ENCODE assay signal across 7 cellular contexts in genomic region chr17:17206913-17207368, GRCh38. TPM values are rescaled to one million over a fixed set of nuclear protein-coding genes. Genes with fewer than 3 reads are reported as not detected.
DNase-seq lines count a peak whose midpoint lies in the region; ATAC-seq, FAIRE-seq and TF ChIP-seq lines count a peak whose summit lies in the region.

No MANE protein-coding gene starts in this region.

- H3K27me3 ChIP-seq in keratinocyte (ENCODE audit: control insufficient read depth, extremely low read depth, insufficient read depth, low read length) (no peaks in the 10 kb centered on the region), suprapubic skin (no peaks in the 10 kb centered on the region)

- CTCF ChIA-PET in activated CD8-positive, alpha-beta T cell treated with anti-CD3 and anti-CD28 coated beads for 36 hours (lab: Charles Lee): interaction anchor here (1.1 kb wide), 1 partner anchor 65 kb away, joined by 4 read pairs; no protein-coding TSS in a partner anchor

- no peaks in the 10 kb centered on the region for H3K9me3 ChIP-seq in keratinocyte (ENCODE audit: control insufficient read depth, low read depth, low read length)
- no peaks in the 10 kb centered on the region for H3K9me3 ChIP-seq in suprapubic skin

- intact Hi-C loops in activated CD8-positive, alpha-beta T cell treated with anti-CD3 and anti-CD28 coated beads for 36 hours (cut with micrococcal nuclease): no loop called here

- H3K27ac ChIP-seq in keratinocyte (ENCODE audit: control insufficient read depth, insufficient read depth, low read length) (peak overlapping the region; percentile 43), suprapubic skin (peak overlapping the region; percentile 95)

- FAIRE-seq in keratinocyte (lab: Jason Lieb, UNC): no peak

- DNase-seq in HuH-7.5 (ENCODE audit: low spot score) (peak; percentile 23), keratinocyte (ENCODE audit: low read depth, low spot score) (no peak), suprapubic skin (ENCODE audit: low spot score in 2 of 2) (no peak), Ammon's horn (ENCODE audit: low spot score) (no peak)
- DNase-seq in activated CD8-positive, alpha-beta T cell treated with anti-CD3 and anti-CD28 coated beads for 36 hours: no peak
- no peak for DNase-seq in effector CD4-positive, alpha-beta T cell

- peak overlapping the region; percentile 54 for H2AFZ ChIP-seq in keratinocyte (ENCODE audit: control insufficient read depth, low read length)

- peak overlapping the region; percentile 85 for H3K9ac ChIP-seq in keratinocyte (ENCODE audit: control insufficient read depth, extremely low read depth, insufficient read depth, low read length)

- POLR2A ChIA-PET in activated CD8-positive, alpha-beta T cell treated with anti-CD3 and anti-CD28 coated beads for 36 hours (lab: Charles Lee): interaction anchor here (0.9 to 3.2 kb wide), 6 partner anchors 10 to 99 kb away, joined by 3 to 11 read pairs (median 3); partner anchors contain the start of gene FLCN

- H3K4me3 Mint-ChIP-seq in activated CD8-positive, alpha-beta T cell treated with anti-CD3 and anti-CD28 coated beads for 36 hours: peak overlapping the region; percentile 54

- peak overlapping the region; percentile 91 for H3K4me2 ChIP-seq in keratinocyte (ENCODE audit: control insufficient read depth, extremely low read depth, insufficient read depth, low read depth, low read length)

- peaks cover 26% of the 10 kb centered on the region for H3K4me1 Mint-ChIP-seq in activated CD8-positive, alpha-beta T cell treated with anti-CD3 and anti-CD28 coated beads for 36 hours (ENCODE audit: low read depth)

- no peaks in the 10 kb centered on the region for H3K79me2 ChIP-seq in keratinocyte (ENCODE audit: control insufficient read depth, insufficient read depth, low read length)

- dilution Hi-C loops in keratinocyte (cut with MboI; ENCODE audit: extremely low pct_ligation_motif_present, low sequenced_read_pairs): no loop called here

- no peak for TF ChIP-seq EP300 in suprapubic skin (IDR thresholded peaks at IDR 0.05)

- H4K20me1 ChIP-seq in keratinocyte (ENCODE audit: control insufficient read depth, extremely low read depth, insufficient read depth, low read length): no peaks in the 10 kb centered on the region

- ATAC-seq in activated CD8-positive, alpha-beta T cell treated with anti-CD3 and anti-CD28 coated beads for 36 hours: no peak
- no peak for ATAC-seq in HG02759 (IDR thresholded peaks at IDR 0.05; ENCODE audit: unreplicated experiment)

- H3K9me3 Mint-ChIP-seq in activated CD8-positive, alpha-beta T cell treated with anti-CD3 and anti-CD28 coated beads for 36 hours: no peaks in the 10 kb centered on the region

- WGBS in suprapubic skin: 19% methylated on average over 16 of the region's 16 CpGs

- peaks cover 16% of the 10 kb centered on the region for H3K4me1 ChIP-seq in keratinocyte (ENCODE audit: control insufficient read depth, extremely low read depth, insufficient read depth, low read length)
- H3K4me1 ChIP-seq in suprapubic skin: peaks cover 43% of the 10 kb centered on the region

- H3K36me3 ChIP-seq in keratinocyte (ENCODE audit: control insufficient read depth in 2 of 2, extremely low read depth in 1 of 2, insufficient read depth in 2 of 2, low read length in 2 of 2) (peaks cover 7 to 9% of the 10 kb centered on the region in 2 experiments), suprapubic skin (peaks cover 14% of the 10 kb centered on the region)

- no peaks in the 10 kb centered on the region for H3K27me3 Mint-ChIP-seq in activated CD8-positive, alpha-beta T cell treated with anti-CD3 and anti-CD28 coated beads for 36 hours

- H3K9me1 ChIP-seq in keratinocyte (ENCODE audit: control insufficient read depth, extremely low read depth, insufficient read depth, low read length): no peaks in the 10 kb centered on the region

- H3K36me3 Mint-ChIP-seq in activated CD8-positive, alpha-beta T cell treated with anti-CD3 and anti-CD28 coated beads for 36 hours (ENCODE audit: low read depth): peaks cover 16% of the 10 kb centered on the region

- H3K4me3 ChIP-seq in keratinocyte (ENCODE audit: control insufficient read depth in 2 of 3, extremely low read depth in 1 of 3, insufficient read depth in 2 of 3, low read depth in 1 of 3, low read length in 3 of 3) (no peak overlapping the region), suprapubic skin (peak overlapping the region; percentile 70)

- TF ChIP-seq POLR2A in suprapubic skin (IDR thresholded peaks at IDR 0.05): no peak

- no peak for TF ChIP-seq CTCF in activated CD8-positive, alpha-beta T cell treated with anti-CD3 and anti-CD28 coated beads for 36 hours (IDR thresholded peaks at IDR 0.05)
- no peak for TF ChIP-seq CTCF in keratinocyte (optimal IDR thresholded peaks at IDR 0.05 in 1 of 3, IDR thresholded peaks at IDR 0.05 in 1 of 3, conservative IDR thresholded peaks at IDR 0.05 in 1 of 3; ENCODE audit: extremely low read depth in 1 of 3, insufficient read depth in 2 of 3, low read length in 3 of 3)
- no peak for TF ChIP-seq CTCF in suprapubic skin (IDR thresholded peaks at IDR 0.05)

- peak overlapping the region; percentile 52 for H3K27ac Mint-ChIP-seq in activated CD8-positive, alpha-beta T cell treated with anti-CD3 and anti-CD28 coated beads for 36 hours

RNA-seq across cellular contexts. Expression of gene PLD6, which starts 0.8 kb away (rescaled TPM):
- total RNA-seq in activated CD8-positive, alpha-beta T cell treated with anti-CD3 and anti-CD28 coated beads for 36 hours: 1 to 10 TPM; 6.1 to 6.2 TPM
- polyA plus RNA-seq in keratinocyte: 0.99 to 1.6 TPM (median 1.2 TPM) in 3 replicates
- 0.27 TPM for polyA plus RNA-seq in keratinocyte (2011; ENCODE audit: low read depth)
- polyA plus RNA-seq in keratinocyte (2011; cell fraction: cytosol; rRNA removed): 0.98 and 1.1 TPM in 2 replicates
- polyA plus RNA-seq in keratinocyte (2011; cell fraction: nucleus; rRNA removed): 1.5 and 1.7 TPM in 2 replicates
- polyA plus RNA-seq in keratinocyte (2012; ENCODE audit: low replicate concordance): 1.2 and 2.7 TPM in 2 replicates
- polyA minus RNA-seq in keratinocyte: 0.59 to 1.6 TPM (median 0.82 TPM) in 3 replicates
- polyA minus RNA-seq in keratinocyte (2011; cell fraction: cytosol; rRNA and poly(A)+ RNA removed): 0.77 TPM
- polyA minus RNA-seq in keratinocyte (2011; cell fraction: nucleus; rRNA and poly(A)+ RNA removed): 0.70 and 0.74 TPM in 2 replicates
- 1 to 10 TPM; 3.3 to 9.1 (median 5.2) TPM for total RNA-seq in suprapubic skin

RNA-seq across cellular contexts. Expression of gene FLCN, which starts 30.0 kb away (rescaled TPM):
- total RNA-seq in activated CD8-positive, alpha-beta T cell treated with anti-CD3 and anti-CD28 coated beads for 36 hours: 10 to 100 TPM; 15.4 to 17.2 TPM
- polyA plus RNA-seq in keratinocyte: 12.3 to 19.6 TPM (median 12.5 TPM) in 3 replicates
- polyA plus RNA-seq in keratinocyte (2011; ENCODE audit: low read depth): 21.6 TPM
- polyA plus RNA-seq in keratinocyte (2011; cell fraction: cytosol; rRNA removed): 7.5 and 8.1 TPM in 2 replicates
- polyA plus RNA-seq in keratinocyte (2011; cell fraction: nucleus; rRNA removed): 38.6 and 40.9 TPM in 2 replicates
- polyA plus RNA-seq in keratinocyte (2012; ENCODE audit: low replicate concordance): 18.7 and 31.7 TPM in 2 replicates
- 28.9 to 44.4 TPM (median 40.8 TPM) in 3 replicates for polyA minus RNA-seq in keratinocyte
- 26.7 TPM for polyA minus RNA-seq in keratinocyte (2011; cell fraction: cytosol; rRNA and poly(A)+ RNA removed)
- polyA minus RNA-seq in keratinocyte (2011; cell fraction: nucleus; rRNA and poly(A)+ RNA removed): 36.8 and 46.0 TPM in 2 replicates
- 100 to 1,000 TPM in 1 of 4 donors, 10 to 100 TPM in 3; 28.4 to 143 (median 49.2) TPM for total RNA-seq in suprapubic skin
